ENCODE assay signal across 36 cellular contexts in genomic region chr4:94333864-94334263, GRCh38. TPM values are rescaled to one million over a fixed set of nuclear protein-coding genes. Genes with fewer than 3 reads are reported as not detected.
"Had no signal": no experiment of that assay in that cellular context is flagged by ENCODE, and none has a peak within 500 bp of the region (broad histone marks: within the 10 kb centered on the region; RNA-seq: fewer than 3 reads in every experiment).

No MANE protein-coding gene starts in this region.

- H3K27me3 Mint-ChIP-seq: central memory CD8-positive, alpha-beta T cell had no signal

- ATAC-seq: activated CD8-positive, alpha-beta T cell treated with anti-CD3 and anti-CD28 coated beads for 36 hours; activated naive CD8-positive, alpha-beta T cell treated with anti-CD3 and anti-CD28 coated beads, Interleukin-2, amount 50 U/mL, for 24 hours had no signal

- H3K4me3 Mint-ChIP-seq: activated CD4-positive, alpha-beta T cell treated with anti-CD3 and anti-CD28 coated beads, Interleukin-2, amount 10 ng/mL, durations not matched to agents 24 days and 14 days; activated CD8-positive, alpha-beta T cell treated with anti-CD3 and anti-CD28 coated beads for 36 hours; activated naive CD4-positive, alpha-beta T cell treated with anti-CD3 and anti-CD28 coated beads for 36 hours; activated naive CD8-positive, alpha-beta T cell; activated naive CD8-positive, alpha-beta T cell treated with anti-CD3 and anti-CD28 coated beads, Interleukin-2, amount 50 U/mL, for 24 hours; activated T-cell treated with anti-CD3 and anti-CD28 coated beads, Interleukin-2, amount 50 U/mL, for 24 hours; central memory CD8-positive, alpha-beta T cell had no signal

- H3K27ac Mint-ChIP-seq: activated CD4-positive, alpha-beta T cell treated with anti-CD3 and anti-CD28 coated beads, Interleukin-2, amount 10 ng/mL, durations not matched to agents 24 days and 14 days; activated CD8-positive, alpha-beta T cell treated with anti-CD3 and anti-CD28 coated beads for 36 hours; activated naive CD4-positive, alpha-beta T cell treated with anti-CD3 and anti-CD28 coated beads for 36 hours; activated naive CD8-positive, alpha-beta T cell; activated naive CD8-positive, alpha-beta T cell treated with anti-CD3 and anti-CD28 coated beads, Interleukin-2, amount 50 U/mL, for 24 hours; activated T-cell treated with anti-CD3 and anti-CD28 coated beads, Interleukin-2, amount 50 U/mL, for 24 hours; activated T-helper 2 cell treated with anti-CD3 and anti-CD28 coated beads, Interferon-gamma antibody, Interleukin-2, Interleukin-4, amounts not matched to agents 10 μg/mL and 5 μg/mL and 100 μg/mL, durations not matched to agents 14 hours and 24 hours and 36 hours had no signal

- H3K9me3 Mint-ChIP-seq: activated CD4-positive, alpha-beta T cell treated with anti-CD3 and anti-CD28 coated beads, Interleukin-2, amount 10 ng/mL, durations not matched to agents 24 days and 14 days; activated CD8-positive, alpha-beta T cell treated with anti-CD3 and anti-CD28 coated beads for 36 hours; activated naive CD4-positive, alpha-beta T cell treated with anti-CD3 and anti-CD28 coated beads for 36 hours; activated naive CD8-positive, alpha-beta T cell treated with anti-CD3 and anti-CD28 coated beads, Interleukin-2, amount 50 U/mL, for 24 hours; activated T-cell treated with anti-CD3 and anti-CD28 coated beads, Interleukin-2, amount 50 U/mL, for 24 hours; activated T-helper 2 cell treated with anti-CD3 and anti-CD28 coated beads, Interferon-gamma antibody, Interleukin-2, Interleukin-4, amounts not matched to agents 10 μg/mL and 5 μg/mL and 100 μg/mL, durations not matched to agents 14 hours and 24 hours and 36 hours; central memory CD8-positive, alpha-beta T cell had no signal

- H3K4me1 ChIP-seq: ascending aorta, SJCRH30 had no signal

- DNase-seq: activated CD4-positive, alpha-beta T cell treated with anti-CD3 and anti-CD28 coated beads, Interleukin-2, amount 10 ng/mL, durations not matched to agents 24 days and 14 days; activated CD4-positive, alpha-beta T cell treated with anti-CD3 and anti-CD28 coated beads, Interleukin-2, amount 50 U/mL, for 4 hours; activated CD8-positive, alpha-beta T cell treated with anti-CD3 and anti-CD28 coated beads for 36 hours; activated gamma-delta T cell; activated naive CD4-positive, alpha-beta T cell treated with anti-CD3 and anti-CD28 coated beads for 36 hours; activated naive CD8-positive, alpha-beta T cell treated with anti-CD3 and anti-CD28 coated beads, Interleukin-2, amount 50 U/mL, for 24 hours; activated T-cell treated with anti-CD3 and anti-CD28 coated beads, Interleukin-2, amount 50 U/mL, for 24 hours; amygdala; NCI-H1092 treated with DMSO at 0.1 percent for 48 hours; NCI-H1417; NCI-H146; NCI-H187; NCI-H2029 treated with DMSO at 0.1 percent for 48 hours; NCI-H2107; NCI-H2171; NCI-H510A; NCI-H526; NCI-H748 treated with DMSO at 0.1 percent for 48 hours; NK-92 treated with Interleukin-12 subunit alpha and Interleukin-12 subunit beta, amount 100 ng/mL, for 24 hours; PC-3; SHP77; SJCRH30; T1000 had no signal

- H3K4me3 ChIP-seq: ascending aorta, cardiac muscle cell, SJCRH30, SK-N-MC had no signal

- H3K36me3 ChIP-seq: ascending aorta, cardiac muscle cell, SJCRH30 had no signal

- H3K27me3 ChIP-seq: ascending aorta, cardiac muscle cell, SJCRH30 had no signal

- H3K27ac ChIP-seq: ascending aorta, cardiac muscle cell, KMS-11, RWPE1, SJCRH30 had no signal

- H3K9me3 ChIP-seq: ascending aorta had no signal

- H3K4me2 ChIP-seq: KMS-11 had no signal

- H3K9ac ChIP-seq: KMS-11 had no signal

- FAIRE-seq: RCC 7860 had no signal

RNA-seq across cellular contexts. Expression of gene HPGDS, which starts 8.8 kb away (rescaled TPM):
- total RNA-seq: activated CD4-positive, alpha-beta T cell treated with anti-CD3 and anti-CD28 coated beads, Interleukin-2, amount 10 ng/mL, durations not matched to agents 24 days and 14 days; activated CD8-positive, alpha-beta memory T cell treated with anti-CD3 and anti-CD28 coated beads for 36 hours; activated CD8-positive, alpha-beta T cell treated with anti-CD3 and anti-CD28 coated beads for 36 hours; activated naive CD4-positive, alpha-beta T cell treated with anti-CD3 and anti-CD28 coated beads for 36 hours; ascending aorta; cardiac muscle cell; LHCN-M2; M059J; PC-3; SJCRH30; T-helper 1 cell treated with Interleukin-12 subunit alpha and Interleukin-12 subunit beta and Interleukin-4 antibody, amounts not matched to agents 30 ng/mL and 1 ng/mL, for 36 hours had no signal
- polyA plus RNA-seq: cardiac muscle cell had no signal
